In the genomic region with DNA sequence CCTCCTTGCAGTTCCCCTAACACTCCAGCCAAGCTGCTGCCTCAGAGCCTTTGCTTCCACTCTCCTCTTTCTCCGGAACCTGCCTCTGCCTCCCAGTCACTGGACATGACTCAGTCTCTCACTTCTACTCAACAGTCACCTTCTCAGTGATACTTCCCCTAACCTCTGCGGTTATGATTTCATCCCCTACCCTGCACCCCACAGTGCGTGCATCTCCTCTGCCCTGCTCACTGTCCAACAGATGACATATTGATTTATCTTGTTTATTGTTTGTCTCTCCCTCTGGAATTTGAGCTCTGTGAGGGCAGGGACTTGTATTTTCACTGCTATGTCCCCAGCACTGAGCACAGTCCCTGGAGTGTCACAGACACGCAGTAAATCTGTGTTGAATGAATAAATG, we compare ENCODE assay signal across 16 cellular contexts.
DNase-seq lines count a peak whose midpoint lies in the region; ATAC-seq, FAIRE-seq and TF ChIP-seq lines count a peak whose summit lies in the region.
"Had no signal": no experiment of that assay in that cellular context is flagged by ENCODE, and none has a peak within 500 bp of the region (broad histone marks: within the 10 kb centered on the region; RNA-seq: fewer than 3 reads in every experiment).

No MANE protein-coding gene starts in this region.

- peaks cover 13% of the 10 kb centered on the region for H3K4me1 Mint-ChIP-seq in astrocyte (ENCODE audit: low read depth, unreplicated experiment)

- H3K36me3 Mint-ChIP-seq in astrocyte (ENCODE audit: low read depth, unreplicated experiment), result no peaks in the 10 kb centered on the region
- H3K36me3 Mint-ChIP-seq: activated naive CD4-positive, alpha-beta T cell treated with anti-CD3 and anti-CD28 coated beads, Interleukin-2, amount 50 U/mL, for 24 hours had no signal

- H3K9ac ChIP-seq in astrocyte (ENCODE audit: low read length) (no peak overlapping the region), neuronal stem cell (ENCODE audit: low read depth, low read length, poor library complexity) (no peak overlapping the region)

- H3K18ac ChIP-seq in neuronal stem cell (ENCODE audit: low read length), result no peak overlapping the region

- no peaks in the 10 kb centered on the region for H3K79me1 ChIP-seq in neuronal stem cell (ENCODE audit: low read depth, low read length)

- H3K36me3 ChIP-seq in astrocyte (ENCODE audit: insufficient read depth, low read length) (no peaks in the 10 kb centered on the region), neuronal stem cell (replicated peaks in 1 of 2; ENCODE audit: control insufficient read depth in 2 of 2, insufficient read depth in 2 of 2, low read length in 2 of 2) (no peaks in the 10 kb centered on the region)
- H3K36me3 ChIP-seq: prostate gland had no signal

- no peak for DNase-seq in activated CD4-positive, CD25-positive, alpha-beta regulatory T cell treated with anti-CD3 and anti-CD28 coated beads, Interleukin-2, amount 50 U/mL, for 72 hours
- DNase-seq in ELR (ENCODE audit: low read depth) (peak; percentile 51), astrocyte (ENCODE audit: low read depth) (peak; percentile 26), neuronal stem cell (ENCODE audit: low spot score) (no peak), HT-29 (ENCODE audit: low spot score) (no peak), SIG-M5 (lab: John Stamatoyannopoulos, UW) (no peak), Kasumi-1 (lab: John Stamatoyannopoulos, UW) (no peak)
- DNase-seq: activated B cell treated with CpG ODN at 0.5 μM for 24 hours, NCI-H1105, NCI-H345 had no signal

- no peak overlapping the region for H4K8ac ChIP-seq in neuronal stem cell (ENCODE audit: low read depth, low read length)

- TF ChIP-seq CTCF in astrocyte (IDR thresholded peaks at IDR 0.05; ENCODE audit: insufficient read depth, low read depth, low read length), result no peak

- no peak overlapping the region for H3K27ac Mint-ChIP-seq in astrocyte (ENCODE audit: unreplicated experiment)
- H3K27ac Mint-ChIP-seq: activated B cell treated with CpG ODN at 0.5 μM for 24 hours; stimulated activated naive CD8-positive, alpha-beta T cell treated with anti-CD3 and anti-CD28 coated beads, Interleukin-15, Interleukin-2, amounts not matched to agents 100 ng/mL and 50 ng/mL, for 24 hours had no signal

- H3K4me1 ChIP-seq in astrocyte (ENCODE audit: insufficient read depth, low read length), result peaks cover 5% of the 10 kb centered on the region
- peaks cover 0 to 4% of the 10 kb centered on the region in 2 donors for H3K4me1 ChIP-seq in neuronal stem cell (ENCODE audit: control insufficient read depth in 2 of 2, insufficient read depth in 1 of 2, low read depth in 1 of 2, low read length in 2 of 2)
- H3K4me1 ChIP-seq: prostate gland had no signal

- H2AK5ac ChIP-seq in neuronal stem cell (ENCODE audit: low read depth, low read length), result peak overlapping the region; percentile 22

- peaks cover 30% of the 10 kb centered on the region for H3K27me3 Mint-ChIP-seq in astrocyte (ENCODE audit: low read depth, unreplicated experiment)
- H3K27me3 Mint-ChIP-seq: activated naive CD4-positive, alpha-beta T cell treated with anti-CD3 and anti-CD28 coated beads, Interleukin-2, amount 50 U/mL, for 24 hours had no signal

- no peak overlapping the region for H2AFZ ChIP-seq in astrocyte (ENCODE audit: low read depth, low read length)
- no peak overlapping the region for H2AFZ ChIP-seq in neuronal stem cell (ENCODE audit: low read length)

- no peak overlapping the region for H3K4ac ChIP-seq in neuronal stem cell (ENCODE audit: low read length)

- no peak overlapping the region for H3K14ac ChIP-seq in neuronal stem cell (ENCODE audit: low read length)

- no peak overlapping the region for H3K23ac ChIP-seq in neuronal stem cell (ENCODE audit: low read depth, low read length, poor library complexity)

- no peak overlapping the region for H2BK120ac ChIP-seq in neuronal stem cell (ENCODE audit: low read depth, low read length)

- H4K20me1 ChIP-seq in astrocyte (ENCODE audit: insufficient read depth, low read length), result no peaks in the 10 kb centered on the region

- peaks cover 14% of the 10 kb centered on the region for H3K27me3 ChIP-seq in astrocyte (ENCODE audit: insufficient read depth, low read length)
- peaks cover 0 to 32% (median 9%) of the 10 kb centered on the region in 3 experiments for H3K27me3 ChIP-seq in neuronal stem cell (ENCODE audit: control insufficient read depth in 3 of 3, insufficient read depth in 3 of 3, low read depth in 1 of 3, low read length in 3 of 3)

- peak overlapping the region; percentile 76 for H2BK15ac ChIP-seq in neuronal stem cell (ENCODE audit: low read length)

- H2BK5ac ChIP-seq in neuronal stem cell (ENCODE audit: low read length), result no peak overlapping the region

- H3K4me3 ChIP-seq in astrocyte (ENCODE audit: insufficient read depth, low read depth, low read length) (no peak overlapping the region), neuronal stem cell (ENCODE audit: low read length in 2 of 2) (no peak overlapping the region)
- H3K4me3 ChIP-seq: prostate gland had no signal

- no peak for FAIRE-seq in astrocyte (lab: Jason Lieb, UNC)
- FAIRE-seq: endometrium had no signal

- H3K9me3 Mint-ChIP-seq in astrocyte (ENCODE audit: unreplicated experiment), result no peaks in the 10 kb centered on the region
- H3K9me3 Mint-ChIP-seq: activated B cell treated with CpG ODN at 0.5 μM for 24 hours; activated naive CD4-positive, alpha-beta T cell treated with anti-CD3 and anti-CD28 coated beads, Interleukin-2, amount 50 U/mL, for 24 hours; stimulated activated naive CD8-positive, alpha-beta T cell treated with anti-CD3 and anti-CD28 coated beads, Interleukin-15, Interleukin-2, amounts not matched to agents 100 ng/mL and 50 ng/mL, for 24 hours had no signal

- H3K27ac ChIP-seq in astrocyte (ENCODE audit: low read depth, low read length) (no peak overlapping the region), neuronal stem cell (replicated peaks; ENCODE audit: low read length) (no peak overlapping the region)
- H3K27ac ChIP-seq: 22Rv1, prostate gland had no signal

- H4K91ac ChIP-seq in neuronal stem cell (ENCODE audit: low read depth, low read length, poor library complexity), result no peak overlapping the region

- H3K9me3 ChIP-seq in astrocyte (ENCODE audit: insufficient read depth, low read depth, low read length) (no peaks in the 10 kb centered on the region), neuronal stem cell (replicated peaks in 1 of 2; ENCODE audit: control insufficient read depth in 2 of 2, insufficient read depth in 1 of 2, low read depth in 1 of 2, low read length in 2 of 2) (peaks cover 0 to 2% of the 10 kb centered on the region in 2 donors)
- H3K9me3 ChIP-seq: prostate gland had no signal

- no peak overlapping the region for H3K4me2 ChIP-seq in astrocyte (ENCODE audit: low read length)
- H3K4me2 ChIP-seq in neuronal stem cell (ENCODE audit: insufficient read depth, low read length, poor library complexity, severe bottlenecking), result no peak overlapping the region

- no peaks in the 10 kb centered on the region for H3K79me2 ChIP-seq in astrocyte (ENCODE audit: insufficient read depth, low read length)

- no CpG with 5 or more reads among the region's 4 CpGs for WGBS in neuronal stem cell (ENCODE audit: extremely low coverage in 2 of 2, insufficient read length in 2 of 2, insufficient replicate concordance in 1 of 2), 2 donors

- ATAC-seq in activated CD4-positive, CD25-positive, alpha-beta regulatory T cell treated with anti-CD3 and anti-CD28 coated beads, Interleukin-2, amount 50 U/mL, for 24 hours, result peak; percentile 76 to 81

- no peak overlapping the region for H3K4me3 Mint-ChIP-seq in astrocyte (ENCODE audit: unreplicated experiment)
- H3K4me3 Mint-ChIP-seq: activated B cell treated with CpG ODN at 0.5 μM for 24 hours; activated naive CD4-positive, alpha-beta T cell treated with anti-CD3 and anti-CD28 coated beads, Interleukin-2, amount 50 U/mL, for 24 hours; stimulated activated naive CD8-positive, alpha-beta T cell treated with anti-CD3 and anti-CD28 coated beads, Interleukin-15, Interleukin-2, amounts not matched to agents 100 ng/mL and 50 ng/mL, for 24 hours had no signal

- no peak overlapping the region for H2BK12ac ChIP-seq in neuronal stem cell (ENCODE audit: low read length)

Comparison
In these comparisons a context has a peak if more than half of its experiments do, and no peak if none do; other contexts are left out.
1. DNase-seq: peak in ELR (single experiment) and astrocyte (single experiment); none in activated CD4-positive, CD25-positive, alpha-beta regulatory T cell treated with anti-CD3 and anti-CD28 coated beads, Interleukin-2, amount 50 U/mL, for 72 hours (single experiment), neuronal stem cell (single experiment), HT-29 (single experiment), SIG-M5 (single experiment) and Kasumi-1 (0 of 2).